7 cellular contexts compared by ENCODE assay signal in genomic region chr17:34125010-34125409, GRCh38.
"Had no signal": no experiment of that assay in that cellular context is flagged by ENCODE, and none has a peak within 500 bp of the region (broad histone marks: within the 10 kb centered on the region; RNA-seq: fewer than 3 reads in every experiment).

No MANE protein-coding gene starts in this region.

- H3K9me3 ChIP-seq: HAP-1 had no signal

- H3K9ac ChIP-seq: GM23248 had no signal

- ATAC-seq: HCT116 had no signal

- DNase-seq: GM23248, GOT3, H7, HFFc6, KBM-7 had no signal

- H3K36me3 ChIP-seq: HAP-1 had no signal

- H3K4me3 ChIP-seq: GM23248, HAP-1 had no signal

- H3K27ac ChIP-seq: GM23248 had no signal

- H3K4me1 ChIP-seq: HAP-1 had no signal

- H2AFZ ChIP-seq: GM23248 had no signal
